1 cellular context compared by ENCODE assay signal in the genomic region with DNA sequence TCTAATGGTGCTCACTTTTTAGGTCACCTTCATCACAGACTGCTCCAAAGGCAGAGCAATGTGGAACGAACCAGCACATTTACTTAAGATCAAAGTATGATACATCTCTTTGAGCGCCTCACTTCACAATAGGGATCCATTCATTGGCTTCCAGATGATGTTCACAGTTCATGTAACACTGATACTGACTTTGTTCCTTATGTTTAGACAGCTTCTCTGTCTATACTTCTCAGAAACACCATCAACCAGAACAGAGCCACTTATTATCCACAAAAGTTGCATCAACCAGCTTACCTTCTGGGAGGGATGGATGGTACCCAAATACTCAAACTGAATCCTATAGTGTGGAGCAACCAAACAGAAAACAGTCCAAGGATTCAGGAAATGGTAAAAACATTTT.
TF ChIP-seq lines count a peak whose summit lies in the region.

No MANE protein-coding gene starts in this region.

TF ChIP-seq in IMR-90, 13 proteins besides CTCF, POLR2A, EP300 and RAD21 (continued from another document):
- TF ChIP-seq, protein P1, sequence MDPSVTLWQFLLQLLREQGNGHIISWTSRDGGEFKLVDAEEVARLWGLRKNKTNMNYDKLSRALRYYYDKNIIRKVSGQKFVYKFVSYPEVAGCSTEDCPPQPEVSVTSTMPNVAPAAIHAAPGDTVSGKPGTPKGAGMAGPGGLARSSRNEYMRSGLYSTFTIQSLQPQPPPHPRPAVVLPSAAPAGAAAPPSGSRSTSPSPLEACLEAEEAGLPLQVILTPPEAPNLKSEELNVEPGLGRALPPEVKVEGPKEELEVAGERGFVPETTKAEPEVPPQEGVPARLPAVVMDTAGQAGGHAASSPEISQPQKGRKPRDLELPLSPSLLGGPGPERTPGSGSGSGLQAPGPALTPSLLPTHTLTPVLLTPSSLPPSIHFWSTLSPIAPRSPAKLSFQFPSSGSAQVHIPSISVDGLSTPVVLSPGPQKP (IDR thresholded peaks at IDR 0.05; ENCODE audit: borderline replicate concordance, low read depth, low read length), result no peak
